ENCODE assay signal across 11 cellular contexts in the genomic region with DNA sequence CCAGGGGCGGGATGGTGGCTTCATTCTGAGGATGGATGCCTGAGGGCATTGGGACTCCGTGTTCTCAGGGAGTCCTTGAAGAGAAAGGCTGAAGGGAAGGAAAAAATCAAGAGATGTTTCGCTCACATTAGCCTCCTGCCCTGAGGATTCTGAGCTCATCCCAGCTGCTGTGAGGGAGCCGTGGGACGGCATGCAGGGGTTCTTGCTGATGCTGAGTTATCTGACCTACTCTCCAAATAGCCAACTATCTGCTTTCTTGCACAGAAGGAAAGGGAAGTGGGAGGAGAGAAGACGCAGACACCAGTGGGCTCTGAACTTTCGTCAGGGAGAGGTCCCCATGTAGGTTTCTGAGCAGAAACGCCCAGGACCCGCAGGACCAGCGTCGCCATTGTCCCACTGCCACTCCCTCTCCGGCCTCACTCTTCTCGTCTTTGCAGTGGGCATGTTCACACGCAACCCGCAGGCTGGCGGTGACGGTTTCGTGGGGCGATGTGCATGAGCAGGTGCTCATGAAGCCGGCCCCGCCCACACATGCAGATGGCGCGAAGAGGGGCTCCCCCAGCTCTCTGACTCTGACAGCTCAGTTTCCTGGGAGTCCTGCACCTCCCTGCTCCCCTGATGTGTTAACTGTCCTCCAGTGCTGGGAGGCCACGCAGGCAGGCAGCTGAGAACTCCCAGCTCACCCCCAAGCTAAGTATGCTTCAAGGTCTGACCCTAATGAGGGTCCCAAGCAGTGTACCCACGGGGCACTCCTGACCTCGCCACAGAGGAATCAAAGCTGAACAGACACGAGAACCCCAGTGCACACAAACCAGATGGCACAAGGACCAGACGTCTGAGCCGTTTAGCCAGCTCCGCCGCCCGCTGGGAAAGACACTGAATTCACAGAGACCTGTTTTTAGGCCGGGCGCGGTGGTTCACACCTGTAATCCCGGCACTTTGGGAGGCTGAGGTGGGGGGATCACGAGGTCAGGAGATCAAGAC. TPM values are rescaled to one million over a fixed set of nuclear protein-coding genes. Genes with fewer than 3 reads are reported as not detected.
A peak's percentile ranks its signal among the peaks of the same experiment; 100 is the strongest.
DNase-seq lines count a peak whose midpoint lies in the region; ATAC-seq, FAIRE-seq and TF ChIP-seq lines count a peak whose summit lies in the region.
"Had no signal": no experiment of that assay in that cellular context is flagged by ENCODE, and none has a peak within 500 bp of the region (broad histone marks: within the 10 kb centered on the region; RNA-seq: fewer than 3 reads in every experiment).

No MANE protein-coding gene starts in this region.

- peak; percentile 29; the same call in 1 of the 2 replicates for TF ChIP-seq POLR2A in GM12891 (IDR thresholded peaks at IDR 0.05; ENCODE audit: low read depth, low read length)

- no peak overlapping the region for H3K4me3 Mint-ChIP-seq in activated T-helper 1 cell treated with anti-CD3 and anti-CD28 coated beads, Interleukin-12 subunit alpha, Interleukin-12 subunit beta, Interleukin-2, Interleukin-4 antibody, amounts not matched to agents 30 ng/mL and 10 ng/mL and 1 ng/mL, durations not matched to agents 14 hours and 24 hours and 36 hours

- H3K27ac ChIP-seq in left ventricle myocardium inferior (replicated peaks): no peak overlapping the region
- H3K27ac ChIP-seq: skin epidermis had no signal

- no peaks in the 10 kb centered on the region for H3K36me3 Mint-ChIP-seq in activated T-helper 1 cell treated with anti-CD3 and anti-CD28 coated beads, Interleukin-12 subunit alpha, Interleukin-12 subunit beta, Interleukin-2, Interleukin-4 antibody, amounts not matched to agents 30 ng/mL and 10 ng/mL and 1 ng/mL, durations not matched to agents 14 hours and 24 hours and 36 hours (ENCODE audit: low read depth)

- DNase-seq in GM12891 (ENCODE audit: insufficient read length, low spot score) (peak; percentile 59), GM20000 (ENCODE audit: low spot score) (peak; percentile 79), NCI-H1092 (lab: John Stamatoyannopoulos, UW) (no peak), NOMO-1 treated with dmso at 0.1 percent for 144 hours (lab: John Stamatoyannopoulos, UW; ENCODE audit: unreplicated experiment) (no peak), left ventricle myocardium inferior (no peak)
- no peak for DNase-seq in activated T-helper 1 cell treated with anti-CD3 and anti-CD28 coated beads, Interleukin-12 subunit alpha, Interleukin-12 subunit beta, Interleukin-2, Interleukin-4 antibody, amounts not matched to agents 30 ng/mL and 10 ng/mL and 1 ng/mL, durations not matched to agents 14 hours and 24 hours and 36 hours (ENCODE audit: low spot score)
- DNase-seq: dermis blood vessel endothelial cell, NCI-H748 treated with DMSO at 0.1 percent for 48 hours had no signal

- no peak overlapping the region for H3K4me3 ChIP-seq in left ventricle myocardium inferior
- H3K4me3 ChIP-seq: skin epidermis had no signal

- TF ChIP-seq CTCF in GM20000 (IDR thresholded peaks at IDR 0.05; ENCODE audit: extremely low read depth, missing control alignments) (no peak), left ventricle myocardium inferior (IDR thresholded peaks at IDR 0.05; ENCODE audit: borderline replicate concordance) (no peak)

- H3K27me3 ChIP-seq in left ventricle myocardium inferior (ENCODE audit: low read depth): peaks cover 7% of the 10 kb centered on the region

- H3K9me3 ChIP-seq in left ventricle myocardium inferior (replicated peaks): peaks cover 11% of the 10 kb centered on the region

- no peaks in the 10 kb centered on the region for H3K36me3 ChIP-seq in left ventricle myocardium inferior

- peaks cover 5% of the 10 kb centered on the region for H3K27me3 Mint-ChIP-seq in activated T-helper 1 cell treated with anti-CD3 and anti-CD28 coated beads, Interleukin-12 subunit alpha, Interleukin-12 subunit beta, Interleukin-2, Interleukin-4 antibody, amounts not matched to agents 30 ng/mL and 10 ng/mL and 1 ng/mL, durations not matched to agents 14 hours and 24 hours and 36 hours (ENCODE audit: insufficient read depth)

- H3K4me1 ChIP-seq in left ventricle myocardium inferior: peaks cover 8% of the 10 kb centered on the region

- ATAC-seq in HG03280 (IDR thresholded peaks at IDR 0.05; ENCODE audit: unreplicated experiment) (peak; percentile 87), esophagus mucosa (peak; percentile 25)

- H3K9me3 Mint-ChIP-seq in activated T-helper 1 cell treated with anti-CD3 and anti-CD28 coated beads, Interleukin-12 subunit alpha, Interleukin-12 subunit beta, Interleukin-2, Interleukin-4 antibody, amounts not matched to agents 30 ng/mL and 10 ng/mL and 1 ng/mL, durations not matched to agents 14 hours and 24 hours and 36 hours: peaks cover 17% of the 10 kb centered on the region

- no peak overlapping the region for H3K27ac Mint-ChIP-seq in activated T-helper 1 cell treated with anti-CD3 and anti-CD28 coated beads, Interleukin-12 subunit alpha, Interleukin-12 subunit beta, Interleukin-2, Interleukin-4 antibody, amounts not matched to agents 30 ng/mL and 10 ng/mL and 1 ng/mL, durations not matched to agents 14 hours and 24 hours and 36 hours

- H3K4me1 Mint-ChIP-seq in activated T-helper 1 cell treated with anti-CD3 and anti-CD28 coated beads, Interleukin-12 subunit alpha, Interleukin-12 subunit beta, Interleukin-2, Interleukin-4 antibody, amounts not matched to agents 30 ng/mL and 10 ng/mL and 1 ng/mL, durations not matched to agents 14 hours and 24 hours and 36 hours (ENCODE audit: low read depth): no peaks in the 10 kb centered on the region

- intact Hi-C loops in activated T-helper 1 cell treated with anti-CD3 and anti-CD28 coated beads, Interleukin-12 subunit alpha, Interleukin-12 subunit beta, Interleukin-2, Interleukin-4 antibody, amounts not matched to agents 30 ng/mL and 10 ng/mL and 1 ng/mL, durations not matched to agents 14 hours and 24 hours and 36 hours (cut with micrococcal nuclease): no loop called here
- intact Hi-C loops in left ventricle myocardium inferior (cut with micrococcal nuclease): no loop called here

- peak; percentile 87 for FAIRE-seq in GM12891 (lab: Jason Lieb, UNC)

TF ChIP-seq in GM12891, 5 proteins besides CTCF, POLR2A, EP300 and RAD21:
- TF ChIP-seq SPI1 (IDR thresholded peaks at IDR 0.05; ENCODE audit: low read depth, low read length): peak; percentile 61
- TF ChIP-seq POU2F2 (IDR thresholded peaks at IDR 0.05; ENCODE audit: low read depth, low read length): peak; percentile 86
- no peak for TF ChIP-seq TAF1 (IDR thresholded peaks at IDR 0.05; ENCODE audit: low read depth, low read length)
- TF ChIP-seq POLR2AphosphoS5 (IDR thresholded peaks at IDR 0.05; ENCODE audit: low read depth, low read length): no peak
- TF ChIP-seq PAX5 (IDR thresholded peaks at IDR 0.05; ENCODE audit: insufficient read depth, low read length, severe bottlenecking): no peak

RNA-seq across cellular contexts. Expression of gene ABLIM2, which starts 13.6 kb away (rescaled TPM):
- polyA plus RNA-seq in GM12891 (2012; ENCODE audit: low read depth, missing spikeins): 0.23 TPM
- total RNA-seq in esophagus mucosa: 20.1 TPM
- total RNA-seq in activated T-helper 1 cell treated with anti-CD3 and anti-CD28 coated beads, Interleukin-12 subunit alpha, Interleukin-12 subunit beta, Interleukin-2, Interleukin-4 antibody, amounts not matched to agents 30 ng/mL and 10 ng/mL and 1 ng/mL, durations not matched to agents 14 hours and 24 hours and 36 hours: 0.24 and 0.36 TPM in 2 replicates
- 43.5 TPM for total RNA-seq in left ventricle myocardium inferior

RNA-seq across cellular contexts. Expression of gene SH3TC1, which starts 26.9 kb away (rescaled TPM):
- polyA plus RNA-seq in GM12891 (2012; ENCODE audit: low read depth, missing spikeins): 18.5 TPM
- 52.9 TPM for total RNA-seq in esophagus mucosa
- 25.4 and 33.6 TPM in 2 replicates for total RNA-seq in activated T-helper 1 cell treated with anti-CD3 and anti-CD28 coated beads, Interleukin-12 subunit alpha, Interleukin-12 subunit beta, Interleukin-2, Interleukin-4 antibody, amounts not matched to agents 30 ng/mL and 10 ng/mL and 1 ng/mL, durations not matched to agents 14 hours and 24 hours and 36 hours
- total RNA-seq in left ventricle myocardium inferior: 13.6 TPM

Comparison
In these comparisons a context has a peak if more than half of its experiments do, and no peak if none do; other contexts are left out.
1. DNase-seq: peak in GM12891 (single experiment) and GM20000 (single experiment); none in activated T-helper 1 cell treated with anti-CD3 and anti-CD28 coated beads, Interleukin-12 subunit alpha, Interleukin-12 subunit beta, Interleukin-2, Interleukin-4 antibody, amounts not matched to agents 30 ng/mL and 10 ng/mL and 1 ng/mL, durations not matched to agents 14 hours and 24 hours and 36 hours (single experiment), NCI-H1092 (single experiment), NOMO-1 treated with dmso at 0.1 percent for 144 hours (single experiment) and left ventricle myocardium inferior (single experiment).
2. RNA of gene ABLIM2, which starts 13.6 kb away (total RNA-seq): 43.5 TPM in left ventricle myocardium inferior (single experiment) and 20.1 TPM in esophagus mucosa (single experiment); 0.24 to 0.36 TPM in activated T-helper 1 cell treated with anti-CD3 and anti-CD28 coated beads, Interleukin-12 subunit alpha, Interleukin-12 subunit beta, Interleukin-2, Interleukin-4 antibody, amounts not matched to agents 30 ng/mL and 10 ng/mL and 1 ng/mL, durations not matched to agents 14 hours and 24 hours and 36 hours; every median in the first group is over 10 times any median in the second.